In genomic region chr12:26630546-26631027, GRCh38 we compare ENCODE assay signal across 10 cellular contexts.
DNase-seq lines count a peak whose midpoint lies in the region; ATAC-seq and TF ChIP-seq lines count a peak whose summit lies in the region.
"Had no signal": no experiment of that assay in that cellular context is flagged by ENCODE, and none has a peak within 500 bp of the region (broad histone marks: within the 10 kb centered on the region; RNA-seq: fewer than 3 reads in every experiment).

No MANE protein-coding gene starts in this region.

- CTCF ChIA-PET in Caco-2 (lab: Charles Lee) = interaction anchor here (0.9 to 1.8 kb wide), 3 partner anchors 16 to 71 kb away, joined by 3 to 7 read pairs (median 3); no protein-coding TSS in a partner anchor
- CTCF ChIA-PET in SK-N-SH (lab: Yijun Ruan, JAX) = interaction anchor here (1.0 to 2.2 kb wide), 7 partner anchors 11 to 512 kb away, joined by 3 to 6 read pairs (median 4); no protein-coding TSS in a partner anchor

- H3K4me3 ChIP-seq in Caco-2 (ENCODE audit: low read depth, low read length) (no peak overlapping the region), SK-N-SH (ENCODE audit: low read depth in 2 of 2, low read length in 1 of 2) (peak overlapping the region; percentile 21 to 43; a peak in 2 of 4 replicates), gastroesophageal sphincter (peak overlapping the region in 1 of 2 donors; percentile 19)

- no peaks in the 10 kb centered on the region for H3K27me3 ChIP-seq in Caco-2 (replicated peaks; ENCODE audit: control insufficient read depth, insufficient read depth, low read length)
- H3K27me3 ChIP-seq in SK-N-SH (ENCODE audit: insufficient read depth) = no peaks in the 10 kb centered on the region
- H3K27me3 ChIP-seq in gastroesophageal sphincter = no peaks in the 10 kb centered on the region
- H3K27me3 ChIP-seq: foreskin keratinocyte had no signal

- no peaks in the 10 kb centered on the region for H3K9me3 Mint-ChIP-seq in Caco-2 (ENCODE audit: unreplicated experiment)
- H3K9me3 Mint-ChIP-seq in progenitor cell of endocrine pancreas (ENCODE audit: low read depth) = no peaks in the 10 kb centered on the region

- H3K36me3 ChIP-seq in Caco-2 (ENCODE audit: control insufficient read depth, insufficient read depth, low read length) = no peaks in the 10 kb centered on the region
- H3K36me3 ChIP-seq in SK-N-SH (replicated peaks in 1 of 2; ENCODE audit: control insufficient read depth in 1 of 2, insufficient read depth in 2 of 2, low read length in 1 of 2) = peaks cover 0 to 7% of the 10 kb centered on the region in 2 experiments
- peaks cover 0 to 20% of the 10 kb centered on the region in 2 donors for H3K36me3 ChIP-seq in gastroesophageal sphincter

- H3K4me3 Mint-ChIP-seq in Caco-2 (ENCODE audit: unreplicated experiment) = no peak overlapping the region
- H3K4me3 Mint-ChIP-seq in progenitor cell of endocrine pancreas (ENCODE audit: low read depth) = no peak overlapping the region

- H3K9ac ChIP-seq in SK-N-SH = peak overlapping the region; percentile 72

- H3F3A ChIP-seq in SK-N-SH (replicated peaks; ENCODE audit: insufficient read depth) = peaks cover 48% of the 10 kb centered on the region

- intact Hi-C loops in Caco-2 (cut with micrococcal nuclease; ENCODE audit: unreplicated experiment) = loop anchor here (5.0 kb wide), 2 partner anchors 72 to 508 kb away; no protein-coding TSS in a partner anchor

- peaks cover 57% of the 10 kb centered on the region for H3K4me1 Mint-ChIP-seq in Caco-2 (ENCODE audit: low read depth, unreplicated experiment)
- peaks cover 3% of the 10 kb centered on the region for H3K4me1 Mint-ChIP-seq in progenitor cell of endocrine pancreas (ENCODE audit: low read depth)

- no peaks in the 10 kb centered on the region for H3K9me2 ChIP-seq in SK-N-SH

- BruUV-seq in Caco-2 (replicated peaks; lab: Mats Ljungman, UMichigan) = no TSS peak

- no peaks in the 10 kb centered on the region for H3K79me2 ChIP-seq in SK-N-SH (ENCODE audit: insufficient read depth)

- DNase-seq in Caco-2 (no peak), SK-N-SH (no peak), progenitor cell of endocrine pancreas (ENCODE audit: low spot score, unreplicated experiment) (no peak), NCI-H1105 (lab: John Stamatoyannopoulos, UW) (no peak)
- no peak for DNase-seq in central memory CD4-positive, alpha-beta T cell
- DNase-seq: foreskin keratinocyte, NCI-H345 had no signal

- WGBS in SK-N-SH (ENCODE audit: low lambda C conversion rate) = 9% methylated on average over 10 of the region's 10 CpGs
- WGBS in gastroesophageal sphincter (ENCODE audit: low coverage in 1 of 2), 2 donors = 29 to 31% methylated on average over 10 of the region's 10 CpGs

- TF ChIP-seq EP300 in SK-N-SH (IDR thresholded peaks at IDR 0.05; ENCODE audit: borderline replicate concordance in 1 of 2, low read depth in 1 of 2, low read length in 1 of 2) (peak in 1 of 2 experiments; percentile 44; a peak in 1 of 4 replicates), gastroesophageal sphincter (IDR thresholded peaks at IDR 0.05) (no peak)

- H3K27ac Mint-ChIP-seq in Caco-2 (ENCODE audit: unreplicated experiment) (peak overlapping the region; percentile 51), progenitor cell of endocrine pancreas (peak overlapping the region; percentile 3)

- H3K4me2 ChIP-seq in SK-N-SH = peak overlapping the region; percentile 61

- H4K20me1 ChIP-seq in SK-N-SH (ENCODE audit: insufficient read depth) = no peaks in the 10 kb centered on the region

- TF ChIP-seq RAD21 in SK-N-SH (IDR thresholded peaks at IDR 0.05; ENCODE audit: low read length) = no peak

- no peaks in the 10 kb centered on the region for H3K9me3 ChIP-seq in Caco-2
- H3K9me3 ChIP-seq in SK-N-SH = no peaks in the 10 kb centered on the region
- H3K9me3 ChIP-seq in gastroesophageal sphincter = no peaks in the 10 kb centered on the region

- no peak overlapping the region for H2AFZ ChIP-seq in SK-N-SH (ENCODE audit: low read depth)

- no peak for TF ChIP-seq POLR2A in gastroesophageal sphincter (IDR thresholded peaks at IDR 0.05)

- TF ChIP-seq CTCF in Caco-2 (IDR thresholded peaks at IDR 0.05; ENCODE audit: insufficient read depth in 1 of 2, low read depth in 1 of 2, low read length in 1 of 2, severe bottlenecking in 1 of 2, unreplicated experiment in 1 of 2) (no peak), SK-N-SH (IDR thresholded peaks at IDR 0.05) (no peak), gastroesophageal sphincter (IDR thresholded peaks at IDR 0.05) (peak in 1 of 4 experiments; percentile 33), progenitor cell of endocrine pancreas (IDR thresholded peaks at IDR 0.05; ENCODE audit: unreplicated experiment) (no peak)

- H3K36me3 Mint-ChIP-seq in Caco-2 (ENCODE audit: insufficient read depth, unreplicated experiment) (peaks cover 19% of the 10 kb centered on the region), progenitor cell of endocrine pancreas (ENCODE audit: insufficient read depth) (peaks cover 4% of the 10 kb centered on the region)

- peak overlapping the region; percentile 54 to 84; a peak in 3 of 4 replicates for H3K27ac ChIP-seq in SK-N-SH (ENCODE audit: low read depth in 2 of 2, low read length in 1 of 2)
- H3K27ac ChIP-seq in gastroesophageal sphincter = peak overlapping the region; percentile 59 to 79 (median 72)
- H3K27ac ChIP-seq: foreskin keratinocyte had no signal

- H3K4me1 ChIP-seq in Caco-2 = peaks cover 61% of the 10 kb centered on the region
- H3K4me1 ChIP-seq in SK-N-SH (ENCODE audit: control insufficient read depth in 1 of 2, insufficient read depth in 2 of 2, low read depth in 1 of 2, low read length in 1 of 2) = peaks cover 9 to 51% of the 10 kb centered on the region in 2 experiments
- H3K4me1 ChIP-seq in gastroesophageal sphincter = peaks cover 3 to 52% (median 8%) of the 10 kb centered on the region in 3 donors

- ATAC-seq in gastroesophageal sphincter = peak; percentile 57
- no peak for ATAC-seq in GM18861 (IDR thresholded peaks at IDR 0.05; ENCODE audit: unreplicated experiment)
- no peak for ATAC-seq in HG03108 (IDR thresholded peaks at IDR 0.05; ENCODE audit: unreplicated experiment)
- ATAC-seq: foreskin keratinocyte had no signal

- POLR2A ChIA-PET in Caco-2 (lab: Charles Lee) = no interaction called here
- POLR2A ChIA-PET in SK-N-SH (lab: Yijun Ruan, JAX) = no interaction called here

- no peaks in the 10 kb centered on the region for H3K27me3 Mint-ChIP-seq in Caco-2 (ENCODE audit: insufficient read depth, unreplicated experiment)
- no peaks in the 10 kb centered on the region for H3K27me3 Mint-ChIP-seq in progenitor cell of endocrine pancreas

TF ChIP-seq in SK-N-SH, 30 proteins besides CTCF, POLR2A, EP300 and RAD21 (continues in another document):
- TF ChIP-seq FOSL2 (IDR thresholded peaks at IDR 0.05; ENCODE audit: borderline replicate concordance, low read depth) (peak; percentile 70), JUND (IDR thresholded peaks at IDR 0.05) (peak; percentile 48), RCOR1 (IDR thresholded peaks at IDR 0.05; ENCODE audit: low read length) (no peak), TEAD4 (IDR thresholded peaks at IDR 0.05; ENCODE audit: borderline replicate concordance, insufficient read depth) (peak; percentile 44; the same call in 1 of the 2 replicates), NFIC (IDR thresholded peaks at IDR 0.05; ENCODE audit: borderline replicate concordance) (peak; percentile 67), USF1 (IDR thresholded peaks at IDR 0.05; ENCODE audit: borderline replicate concordance, low read depth) (peak; percentile 66; the same call in 1 of the 2 replicates), TCF12 (IDR thresholded peaks at IDR 0.05) (peak; percentile 64), RXRA (IDR thresholded peaks at IDR 0.05; ENCODE audit: borderline replicate concordance, low read depth) (peak; percentile 94), MXI1 (IDR thresholded peaks at IDR 0.05; ENCODE audit: low read depth, low read length) (no peak)
- TF ChIP-seq, protein P1, sequence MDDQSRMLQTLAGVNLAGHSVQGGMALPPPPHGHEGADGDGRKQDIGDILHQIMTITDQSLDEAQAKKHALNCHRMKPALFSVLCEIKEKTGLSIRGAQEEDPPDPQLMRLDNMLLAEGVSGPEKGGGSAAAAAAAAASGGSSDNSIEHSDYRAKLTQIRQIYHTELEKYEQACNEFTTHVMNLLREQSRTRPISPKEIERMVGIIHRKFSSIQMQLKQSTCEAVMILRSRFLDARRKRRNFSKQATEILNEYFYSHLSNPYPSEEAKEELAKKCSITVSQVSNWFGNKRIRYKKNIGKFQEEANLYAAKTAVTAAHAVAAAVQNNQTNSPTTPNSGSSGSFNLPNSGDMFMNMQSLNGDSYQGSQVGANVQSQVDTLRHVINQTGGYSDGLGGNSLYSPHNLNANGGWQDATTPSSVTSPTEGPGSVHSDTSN (IDR thresholded peaks at IDR 0.05) = 0 out of 2 replicates have a peak, but pooled peaks have one; percentile 19
